ENCODE assay signal across 8 cellular contexts in the genomic region with DNA sequence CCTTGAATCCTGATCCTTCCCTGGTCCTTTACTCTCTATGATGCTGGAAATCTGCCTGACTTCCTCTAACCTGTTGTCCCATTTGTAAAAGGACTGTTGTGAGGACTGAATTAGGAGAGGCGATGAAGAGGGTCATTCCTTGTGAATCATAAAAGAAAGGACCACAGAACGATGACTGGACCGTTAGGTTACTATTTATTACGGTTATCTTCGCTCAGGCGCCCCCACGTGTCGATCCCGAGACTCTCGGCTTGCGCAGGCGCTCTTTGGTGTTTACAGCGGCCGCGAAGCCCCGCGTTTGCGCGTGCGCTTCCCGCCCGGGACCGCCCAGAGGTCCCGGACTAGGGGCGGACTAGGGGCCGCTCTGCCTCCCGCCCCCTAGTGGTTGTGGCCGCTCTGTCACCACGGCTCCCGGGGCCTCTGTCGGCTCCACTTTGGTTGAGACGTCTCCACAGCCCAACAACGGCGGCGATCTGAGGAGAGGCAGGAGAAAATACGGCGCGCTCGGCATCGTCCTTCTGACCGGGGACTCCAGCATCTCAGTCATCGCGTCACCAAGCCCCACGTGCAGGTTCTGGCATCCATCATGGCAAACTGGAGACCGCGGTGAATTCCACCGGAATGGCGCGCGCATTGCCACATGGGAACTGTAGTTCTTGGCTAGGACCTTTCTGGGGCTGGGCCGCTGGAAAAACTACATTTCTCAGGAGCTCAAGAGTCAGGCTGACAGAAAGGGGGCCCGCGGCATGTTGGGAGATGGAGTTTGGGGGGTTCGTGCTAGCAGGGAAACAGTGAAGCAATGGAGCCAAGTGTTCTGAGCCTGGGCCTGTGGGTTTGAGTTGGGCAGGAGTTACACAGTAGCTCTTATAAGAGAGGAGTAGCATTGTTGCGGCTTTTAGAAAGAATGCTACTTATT. TPM values are rescaled to one million over a fixed set of nuclear protein-coding genes. Genes with fewer than 3 reads are reported as not detected.
DNase-seq lines count a peak whose midpoint lies in the region; ATAC-seq, FAIRE-seq and TF ChIP-seq lines count a peak whose summit lies in the region.

A gene with protein sequence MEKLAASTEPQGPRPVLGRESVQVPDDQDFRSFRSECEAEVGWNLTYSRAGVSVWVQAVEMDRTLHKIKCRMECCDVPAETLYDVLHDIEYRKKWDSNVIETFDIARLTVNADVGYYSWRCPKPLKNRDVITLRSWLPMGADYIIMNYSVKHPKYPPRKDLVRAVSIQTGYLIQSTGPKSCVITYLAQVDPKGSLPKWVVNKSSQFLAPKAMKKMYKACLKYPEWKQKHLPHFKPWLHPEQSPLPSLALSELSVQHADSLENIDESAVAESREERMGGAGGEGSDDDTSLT (minus strand): TSS at position 596 of the 916 bp plus-strand sequence. CDS start 12,866 bp downstream, outside the sequence.

- H3K4me3 ChIP-seq in Loucy (ENCODE audit: low read length, poor library complexity, severe bottlenecking) = peak within 1 kb of the TSS; percentile 80
- peak within 1 kb of the TSS; percentile 84 for H3K4me3 ChIP-seq in fibroblast of pulmonary artery (replicated peaks; ENCODE audit: low read depth, low read length)

- H3F3A ChIP-seq in Loucy (ENCODE audit: low read depth) = no peaks in the 10 kb centered on the region

- peak; percentile 94 for TF ChIP-seq CTCF in Loucy (conservative IDR thresholded peaks at IDR 0.05; ENCODE audit: low read length)
- peak; percentile 90 for TF ChIP-seq CTCF in fibroblast of pulmonary artery (IDR thresholded peaks at IDR 0.05; ENCODE audit: low read length, missing control alignments)

- H3K4me1 Mint-ChIP-seq in natural killer cell treated with Interleukin-12 subunit alpha and Interleukin-12 subunit beta and Interleukin-15 and Interleukin-18, amount 100 ng/mL, for 72 hours (ENCODE audit: low read depth in 2 of 2) = peaks cover 24 to 27% of the 10 kb centered on the region in 2 donors
- H3K4me1 Mint-ChIP-seq in stimulated activated naive CD8-positive, alpha-beta T cell treated with anti-CD3 and anti-CD28 coated beads, Interleukin-15, Interleukin-2, amounts not matched to agents 100 ng/mL and 50 ng/mL, for 24 hours (ENCODE audit: low read depth) = peaks cover 25% of the 10 kb centered on the region

- peak within 1 kb of the TSS; percentile 80 for H3K9ac ChIP-seq in ES-I3 (ENCODE audit: low read depth, low read length)
- H3K9ac ChIP-seq in Loucy (ENCODE audit: low read depth, low read length, poor library complexity, severe bottlenecking) = peak within 1 kb of the TSS; percentile 69

- H2AFZ ChIP-seq in Loucy (ENCODE audit: low read length) = peak within 1 kb of the TSS; percentile 92

- peak; percentile 98 to 99 for ATAC-seq in natural killer cell treated with Interleukin-12 subunit alpha and Interleukin-12 subunit beta and Interleukin-15 and Interleukin-18, amount 100 ng/mL, for 72 hours

- peak within 1 kb of the TSS; percentile 80 to 92 for H3K27ac Mint-ChIP-seq in natural killer cell treated with Interleukin-12 subunit alpha and Interleukin-12 subunit beta and Interleukin-15 and Interleukin-18, amount 100 ng/mL, for 72 hours
- peak within 1 kb of the TSS; percentile 95 for H3K27ac Mint-ChIP-seq in stimulated activated naive CD8-positive, alpha-beta T cell treated with anti-CD3 and anti-CD28 coated beads, Interleukin-15, Interleukin-2, amounts not matched to agents 100 ng/mL and 50 ng/mL, for 24 hours

- no peaks in the 10 kb centered on the region for H4K20me1 ChIP-seq in Loucy (ENCODE audit: insufficient read depth, low read length, poor library complexity, severe bottlenecking)

- TF ChIP-seq POLR2A in H54 (IDR thresholded peaks at IDR 0.05; ENCODE audit: low read depth, low read length) = peak; percentile 50
- TF ChIP-seq POLR2A in Raji (IDR thresholded peaks at IDR 0.05; ENCODE audit: insufficient read depth, low read depth, low read length) = peak; percentile 71

- FAIRE-seq in H54 (lab: Jason Lieb, UNC) = no peak

- no peaks in the 10 kb centered on the region for H3K9me2 ChIP-seq in Loucy (replicated peaks; ENCODE audit: low read depth, low read length)

- DNase-seq in H54 (ENCODE audit: insufficient read length, low spot score) (peak; percentile 95), fibroblast of pulmonary artery (ENCODE audit: low read depth) (peak; percentile 96)
- peak; percentile 91 for DNase-seq in activated effector memory CD4-positive, alpha-beta T cell treated with Interleukin-2 at 50 U/mL for 16 hours
- DNase-seq in natural killer cell treated with Interleukin-12 subunit alpha and Interleukin-12 subunit beta and Interleukin-15 and Interleukin-18, amount 100 ng/mL, for 72 hours (ENCODE audit: low spot score) = peak; percentile 96

- H3K79me2 ChIP-seq in Loucy (ENCODE audit: insufficient read depth, low read length) = peaks cover 10% of the 10 kb centered on the region

- H3K36me3 ChIP-seq in ES-I3 (ENCODE audit: insufficient read depth, low read length) = no peaks in the 10 kb centered on the region
- H3K36me3 ChIP-seq in Loucy (ENCODE audit: insufficient read depth, low read length) = no peaks in the 10 kb centered on the region

- H3K4me1 ChIP-seq in ES-I3 (ENCODE audit: insufficient read depth, low read length) (peaks cover 22% of the 10 kb centered on the region), Loucy (ENCODE audit: insufficient read depth, low read length, poor library complexity, severe bottlenecking) (peaks cover 28% of the 10 kb centered on the region)

- H3K9me3 ChIP-seq in ES-I3 (ENCODE audit: control insufficient read depth, insufficient read depth, low read length) = no peaks in the 10 kb centered on the region
- H3K9me3 ChIP-seq in Loucy (ENCODE audit: insufficient read depth, low read depth, low read length) = no peaks in the 10 kb centered on the region

- H3K4me2 ChIP-seq in Loucy (ENCODE audit: low read depth, low read length, poor library complexity, severe bottlenecking) = peak within 1 kb of the TSS; percentile 71

- no peaks in the 10 kb centered on the region for H3K36me3 Mint-ChIP-seq in natural killer cell treated with Interleukin-12 subunit alpha and Interleukin-12 subunit beta and Interleukin-15 and Interleukin-18, amount 100 ng/mL, for 72 hours
- no peaks in the 10 kb centered on the region for H3K36me3 Mint-ChIP-seq in stimulated activated naive CD8-positive, alpha-beta T cell treated with anti-CD3 and anti-CD28 coated beads, Interleukin-15, Interleukin-2, amounts not matched to agents 100 ng/mL and 50 ng/mL, for 24 hours (ENCODE audit: low read depth)

- no peaks in the 10 kb centered on the region for H3K9me3 Mint-ChIP-seq in natural killer cell treated with Interleukin-12 subunit alpha and Interleukin-12 subunit beta and Interleukin-15 and Interleukin-18, amount 100 ng/mL, for 72 hours
- no peaks in the 10 kb centered on the region for H3K9me3 Mint-ChIP-seq in stimulated activated naive CD8-positive, alpha-beta T cell treated with anti-CD3 and anti-CD28 coated beads, Interleukin-15, Interleukin-2, amounts not matched to agents 100 ng/mL and 50 ng/mL, for 24 hours

- H3K27me3 Mint-ChIP-seq in natural killer cell treated with Interleukin-12 subunit alpha and Interleukin-12 subunit beta and Interleukin-15 and Interleukin-18, amount 100 ng/mL, for 72 hours = no peaks in the 10 kb centered on the region
- no peaks in the 10 kb centered on the region for H3K27me3 Mint-ChIP-seq in stimulated activated naive CD8-positive, alpha-beta T cell treated with anti-CD3 and anti-CD28 coated beads, Interleukin-15, Interleukin-2, amounts not matched to agents 100 ng/mL and 50 ng/mL, for 24 hours

- no peaks in the 10 kb centered on the region for H3K27me3 ChIP-seq in Loucy (ENCODE audit: insufficient read depth, low read length, poor library complexity, severe bottlenecking)

- H3K4me3 Mint-ChIP-seq in natural killer cell treated with Interleukin-12 subunit alpha and Interleukin-12 subunit beta and Interleukin-15 and Interleukin-18, amount 100 ng/mL, for 72 hours = peak within 1 kb of the TSS; percentile 86
- H3K4me3 Mint-ChIP-seq in stimulated activated naive CD8-positive, alpha-beta T cell treated with anti-CD3 and anti-CD28 coated beads, Interleukin-15, Interleukin-2, amounts not matched to agents 100 ng/mL and 50 ng/mL, for 24 hours = peak within 1 kb of the TSS; percentile 94

RNA-seq across cellular contexts. Expression of the gene that starts here (rescaled TPM):
- 10 to 100 TPM in 1 of 2 donors, 1 to 10 TPM in 1; 9.5 to 17.8 TPM for total RNA-seq in natural killer cell treated with Interleukin-12 subunit alpha and Interleukin-12 subunit beta and Interleukin-15 and Interleukin-18, amount 100 ng/mL, for 72 hours

Comparison
In these comparisons a context has a peak if more than half of its experiments do, and no peak if none do; other contexts are left out.
1. Peak in every context shown above with its lines: DNase-seq, ATAC-seq and H3K4me3 ChIP-seq.